Comparison of ENCODE assay signal across 19 cellular contexts in the genomic region with DNA sequence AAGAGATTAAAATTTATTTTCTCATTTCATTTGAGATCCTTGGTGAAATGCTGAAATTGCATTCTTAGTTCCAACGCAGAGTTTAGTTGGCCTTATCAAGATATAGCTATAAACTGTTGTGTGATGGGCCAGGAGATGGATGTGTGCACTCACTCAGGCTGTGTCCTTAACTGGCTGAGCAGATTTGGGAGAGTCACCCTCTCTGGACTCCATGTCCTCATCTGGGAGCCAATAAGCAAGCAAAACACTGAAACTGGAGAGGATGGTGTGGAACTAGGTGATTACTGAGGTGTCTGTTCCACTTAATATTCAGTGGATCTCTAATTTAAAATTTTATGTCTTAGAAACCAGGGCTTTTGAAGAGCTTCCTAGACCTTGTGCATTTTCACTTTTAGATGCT.
DNase-seq lines count a peak whose midpoint lies in the region; ATAC-seq and TF ChIP-seq lines count a peak whose summit lies in the region.
"Had no signal": no experiment of that assay in that cellular context is flagged by ENCODE, and none has a peak within 500 bp of the region (broad histone marks: within the 10 kb centered on the region; RNA-seq: fewer than 3 reads in every experiment).

No MANE protein-coding gene starts in this region.

- intact Hi-C loops in psoas muscle (cut with DNase I) = loop anchor here in 1 of 2 donors (2.0 kb wide), 1 partner anchor 37 kb away; no protein-coding TSS in a partner anchor

- H3K4me3 ChIP-seq in SJCRH30 (no peak overlapping the region), psoas muscle (no peak overlapping the region)
- H3K4me3 ChIP-seq: A549; BLaER1 treated with 17β-estradiol and CSF1 and Interleukin-3, amounts not matched to agents 10 nM and 100 nM; GM23248 had no signal

- H3K27ac ChIP-seq in SJCRH30 (peak overlapping the region; percentile 72), psoas muscle (peak overlapping the region; percentile 90)
- H3K27ac ChIP-seq: A549; BLaER1 treated with 17β-estradiol and CSF1 and Interleukin-3, amounts not matched to agents 10 nM and 100 nM; GM23248 had no signal

- ATAC-seq in psoas muscle = peak in 1 of 4 donors; percentile 28
- no peak for ATAC-seq in GM19452 (IDR thresholded peaks at IDR 0.05; ENCODE audit: unreplicated experiment)
- ATAC-seq: A549 had no signal

- peak; percentile 6 to 42 for DNase-seq in SJCRH30
- no peak for DNase-seq in psoas muscle
- no peak for DNase-seq in kidney tubule cell (ENCODE audit: low spot score)
- no peak for DNase-seq in DMS79 (lab: John Stamatoyannopoulos, UW)
- DNase-seq: 8988T; ACHN; AML-193; BE2C; CD4-positive, alpha-beta T cell; CD8-positive, alpha-beta memory T cell; DMS 273 treated with DMSO at 0.1 percent for 48 hours; DMS79 treated with DMSO at 0.1 percent for 48 hours; GM23248; HCEC 1CT had no signal

- H3K4me3 Mint-ChIP-seq in nephron = no peak overlapping the region
- H3K4me3 Mint-ChIP-seq: CD14-positive monocyte; CD4-positive, alpha-beta T cell; CD8-positive, alpha-beta memory T cell had no signal

- peaks cover 45% of the 10 kb centered on the region for H3K27me3 Mint-ChIP-seq in nephron (ENCODE audit: low read depth)
- H3K27me3 Mint-ChIP-seq: CD4-positive, alpha-beta T cell had no signal

- no peaks in the 10 kb centered on the region; the same call in 1 of the 2 replicates for H3K9me3 ChIP-seq in SJCRH30 (replicated peaks)
- peaks cover 7% of the 10 kb centered on the region for H3K9me3 ChIP-seq in psoas muscle
- H3K9me3 ChIP-seq: A549, BE2C had no signal

- peak overlapping the region; percentile 17 to 42 (median 39) for H3K27ac Mint-ChIP-seq in nephron
- H3K27ac Mint-ChIP-seq: CD14-positive monocyte; CD4-positive, alpha-beta T cell; CD8-positive, alpha-beta memory T cell had no signal

- H3K4me1 ChIP-seq in SJCRH30 (peaks cover 21% of the 10 kb centered on the region), psoas muscle (peaks cover 29% of the 10 kb centered on the region)
- H3K4me1 ChIP-seq: A549, BE2C had no signal

- H3K4me1 Mint-ChIP-seq in nephron = peaks cover 15% of the 10 kb centered on the region
- H3K4me1 Mint-ChIP-seq: CD14-positive monocyte; CD8-positive, alpha-beta memory T cell had no signal

- H3K36me3 ChIP-seq in SJCRH30 = no peaks in the 10 kb centered on the region
- no peaks in the 10 kb centered on the region for H3K36me3 ChIP-seq in psoas muscle (ENCODE audit: insufficient read depth in 1 of 2, low read depth in 1 of 2)
- H3K36me3 ChIP-seq: BE2C; BLaER1 treated with 17β-estradiol and CSF1 and Interleukin-3, amounts not matched to agents 10 nM and 100 nM had no signal

- no peaks in the 10 kb centered on the region for H3K27me3 ChIP-seq in SJCRH30
- H3K27me3 ChIP-seq in psoas muscle (ENCODE audit: insufficient read depth in 3 of 3, low read length in 2 of 3) = no peaks in the 10 kb centered on the region
- H3K27me3 ChIP-seq: BE2C; BLaER1 treated with 17β-estradiol and CSF1 and Interleukin-3, amounts not matched to agents 10 nM and 100 nM had no signal

- WGBS in psoas muscle, 3 donors = 48 to 78% (median 59%) methylated on average over 1 of the region's 1 CpG

- H3K36me3 Mint-ChIP-seq in nephron (ENCODE audit: low read depth) = no peaks in the 10 kb centered on the region
- H3K36me3 Mint-ChIP-seq: CD14-positive monocyte; CD8-positive, alpha-beta memory T cell had no signal

- TF ChIP-seq CTCF in nephron (IDR thresholded peaks at IDR 0.05; ENCODE audit: unreplicated experiment in 3 of 3) (no peak), psoas muscle (IDR thresholded peaks at IDR 0.05) (no peak)

- H3K9me3 Mint-ChIP-seq in nephron = no peaks in the 10 kb centered on the region
- H3K9me3 Mint-ChIP-seq: CD4-positive, alpha-beta T cell had no signal

Comparison
In these comparisons a context has a peak if more than half of its experiments do, and no peak if none do; other contexts are left out.
1. DNase-seq: peak in SJCRH30 (2 of 2); none in psoas muscle (0 of 2), kidney tubule cell (single experiment) and DMS79 (single experiment).